ENCODE assay signal across 19 cellular contexts in the genomic region with DNA sequence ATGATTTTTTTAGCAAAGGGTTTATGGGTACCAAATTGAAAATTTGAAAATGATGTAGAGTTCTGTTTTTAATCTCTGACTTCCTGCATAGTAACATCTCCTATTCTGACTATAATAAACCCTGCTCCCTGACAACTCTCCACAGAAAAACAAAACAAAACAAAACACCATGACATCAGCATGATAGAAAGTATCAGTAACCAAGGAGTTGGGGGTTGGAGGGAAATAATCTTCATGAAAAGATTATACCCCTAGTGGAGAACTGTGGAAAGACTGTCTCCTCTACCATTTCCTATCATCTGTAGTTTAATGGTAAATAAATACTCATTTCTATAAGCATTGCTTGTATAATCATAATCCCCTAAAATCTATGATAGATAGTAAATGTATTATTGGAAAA.
A peak's percentile ranks its signal among the peaks of the same experiment; 100 is the strongest.
DNase-seq lines count a peak whose midpoint lies in the region; TF ChIP-seq lines count a peak whose summit lies in the region.
"Had no signal": no experiment of that assay in that cellular context is flagged by ENCODE, and none has a peak within 500 bp of the region (broad histone marks: within the 10 kb centered on the region; RNA-seq: fewer than 3 reads in every experiment).

No MANE protein-coding gene starts in this region.

- peak; percentile 64 for TF ChIP-seq CTCF in HFFc6 (IDR thresholded peaks at IDR 0.05)
- TF ChIP-seq CTCF in choroid plexus epithelial cell (conservative IDR thresholded peaks at IDR 0.05; ENCODE audit: low read depth, low read length) = no peak
- TF ChIP-seq CTCF in suprapubic skin (IDR thresholded peaks at IDR 0.05) = no peak

- no peak overlapping the region for H3K27ac Mint-ChIP-seq in HFFc6
- H3K27ac Mint-ChIP-seq: CD14-positive monocyte, IgD-negative memory B cell had no signal

- H3K23ac ChIP-seq in mesendoderm (ENCODE audit: low read length) = no peak overlapping the region

- no peak for TF ChIP-seq EP300 in suprapubic skin (IDR thresholded peaks at IDR 0.05)

- H3K36me3 Mint-ChIP-seq in HFFc6 (ENCODE audit: low read depth) = no peaks in the 10 kb centered on the region
- H3K36me3 Mint-ChIP-seq: CD14-positive monocyte, IgD-negative memory B cell had no signal

- no peak overlapping the region for H3K4ac ChIP-seq in mesendoderm (ENCODE audit: low read depth, low read length)

- no peak overlapping the region for H2BK5ac ChIP-seq in mesendoderm (ENCODE audit: low read length)

- H3K56ac ChIP-seq in mesendoderm (ENCODE audit: low read length) = no peak overlapping the region

- H3K9me3 ChIP-seq in suprapubic skin = no peaks in the 10 kb centered on the region
- H3K9me3 ChIP-seq: A549 had no signal

- H3K4me1 ChIP-seq in mesendoderm (ENCODE audit: control insufficient read depth, low read depth, low read length) (no peaks in the 10 kb centered on the region), suprapubic skin (no peaks in the 10 kb centered on the region)
- H3K4me1 ChIP-seq: A549 had no signal

- no peaks in the 10 kb centered on the region for H3K4me1 Mint-ChIP-seq in HFFc6 (ENCODE audit: low read depth)
- H3K4me1 Mint-ChIP-seq: CD14-positive monocyte, IgD-negative memory B cell had no signal

- no peaks in the 10 kb centered on the region for H3K79me1 ChIP-seq in mesendoderm (ENCODE audit: low read length)

- H2AK5ac ChIP-seq in mesendoderm (ENCODE audit: low read length) = no peak overlapping the region

- no peak overlapping the region for H4K8ac ChIP-seq in mesendoderm (ENCODE audit: low read depth, low read length)

- no peaks in the 10 kb centered on the region for H3K9me3 Mint-ChIP-seq in HFFc6
- H3K9me3 Mint-ChIP-seq: IgD-negative memory B cell had no signal

- no peak for TF ChIP-seq POLR2A in suprapubic skin (IDR thresholded peaks at IDR 0.05)

- H3K9ac ChIP-seq in mesendoderm (ENCODE audit: low read length) = no peak overlapping the region

- no peak overlapping the region for H2BK15ac ChIP-seq in mesendoderm (replicated peaks; ENCODE audit: low read depth)

- no peak overlapping the region for H3K18ac ChIP-seq in mesendoderm (ENCODE audit: low read length)

- H3K27ac ChIP-seq in mesendoderm (ENCODE audit: low read depth, low read length) (no peak overlapping the region), suprapubic skin (no peak overlapping the region)
- H3K27ac ChIP-seq: A549, HL-60, SK-N-MC had no signal

- no peaks in the 10 kb centered on the region for H3K27me3 Mint-ChIP-seq in HFFc6 (ENCODE audit: insufficient read depth)
- H3K27me3 Mint-ChIP-seq: IgD-negative memory B cell had no signal

- H3K79me2 ChIP-seq in mesendoderm (ENCODE audit: control insufficient read depth, insufficient read depth, low read length) = no peaks in the 10 kb centered on the region

- no peak overlapping the region for H2BK120ac ChIP-seq in mesendoderm (ENCODE audit: low read depth, low read length)

- no peak overlapping the region for H4K5ac ChIP-seq in mesendoderm (ENCODE audit: low read length)

- no peak overlapping the region for H3K4me3 ChIP-seq in choroid plexus epithelial cell (ENCODE audit: low read depth, low read length)
- no peak overlapping the region for H3K4me3 ChIP-seq in mesendoderm (ENCODE audit: low read length)
- H3K4me3 ChIP-seq in suprapubic skin = no peak overlapping the region
- H3K4me3 ChIP-seq: A549, SK-N-MC had no signal

- H3K4me2 ChIP-seq in mesendoderm (ENCODE audit: low read length) = no peak overlapping the region
- H3K4me2 ChIP-seq: A549 had no signal

- H3K4me3 Mint-ChIP-seq in HFFc6 = no peak overlapping the region
- H3K4me3 Mint-ChIP-seq: CD14-positive monocyte, IgD-negative memory B cell had no signal

- in situ Hi-C loops in Caki2 (cut with HindIII; ENCODE audit: low pct_unique_long_range_greater_than_20kb, low sequenced_read_pairs) = no loop called here

- DNase-seq in Caki2 (ENCODE audit: low read depth) = peak; percentile 1
- DNase-seq in HFFc6 = no peak
- DNase-seq in choroid plexus epithelial cell (ENCODE audit: low read depth) = peak; percentile 3
- peak; percentile 7 for DNase-seq in mesendoderm
- no peak for DNase-seq in kidney tubule cell (ENCODE audit: low spot score)
- no peak for DNase-seq in globus pallidus (ENCODE audit: low spot score)
- DNase-seq in suprapubic skin (ENCODE audit: low spot score in 2 of 2) = no peak
- DNase-seq: COR-L47, Kasumi-1, MM.1S, NCI-H1092 treated with DMSO at 0.1 percent for 48 hours, NCI-H2081 treated with DMSO at 0.1 percent for 48 hours, NCI-H524, Right ventricle myocardium superior had no signal

- H3K36me3 ChIP-seq in mesendoderm (ENCODE audit: control insufficient read depth, insufficient read depth, low read length) = no peaks in the 10 kb centered on the region
- H3K36me3 ChIP-seq in suprapubic skin = no peaks in the 10 kb centered on the region

- no peaks in the 10 kb centered on the region for H3K27me3 ChIP-seq in mesendoderm (ENCODE audit: insufficient read depth, low read length, poor library complexity)
- no peaks in the 10 kb centered on the region for H3K27me3 ChIP-seq in suprapubic skin

Comparison
In these comparisons a context has a peak if more than half of its experiments do, and no peak if none do; other contexts are left out.
1. DNase-seq: peak in Caki2 (single experiment), choroid plexus epithelial cell (single experiment) and mesendoderm (single experiment); none in HFFc6 (single experiment), kidney tubule cell (single experiment), globus pallidus (single experiment) and suprapubic skin (0 of 2).